In the genomic region with DNA sequence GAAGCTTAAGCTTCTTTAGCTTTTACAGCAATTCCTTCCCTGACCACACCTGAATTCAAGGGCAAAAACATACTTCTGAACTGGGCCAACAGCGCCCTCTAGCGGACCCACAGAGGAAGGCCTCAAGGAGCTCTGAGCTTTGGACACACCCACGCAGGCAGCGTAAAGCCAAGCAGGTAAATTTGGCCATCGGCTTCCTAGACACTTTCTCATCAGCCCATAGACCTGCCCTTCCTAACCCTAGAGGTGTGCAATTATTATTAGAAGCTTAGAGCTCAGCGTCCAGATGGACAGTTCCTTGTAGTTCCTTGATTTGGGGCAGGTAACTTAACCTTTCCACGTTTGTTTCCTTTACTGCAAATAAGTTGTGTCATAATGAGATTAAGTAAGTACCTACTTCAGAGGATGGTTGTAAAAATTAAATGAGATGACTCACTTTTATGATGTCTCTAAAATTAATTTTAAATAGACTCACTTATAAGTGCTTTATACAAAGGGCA, we compare ENCODE assay signal across 8 cellular contexts. TPM values are rescaled to one million over a fixed set of nuclear protein-coding genes. Genes with fewer than 3 reads are reported as not detected.
DNase-seq lines count a peak whose midpoint lies in the region; ATAC-seq and TF ChIP-seq lines count a peak whose summit lies in the region.

No MANE protein-coding gene starts in this region.

- H3K9me3 ChIP-seq in lung (ENCODE audit: control insufficient read depth in 2 of 2, insufficient read depth in 1 of 2, low read length in 1 of 2) = peaks cover 0 to 2% of the 10 kb centered on the region in 2 donors

- WGBS in lung, 2 donors = 17 to 18% methylated on average over 7 of the region's 7 CpGs

- no peaks in the 10 kb centered on the region for H3K4me1 ChIP-seq in lung (ENCODE audit: control insufficient read depth in 2 of 2, insufficient read depth in 2 of 2, low read length in 2 of 2)

- no peak overlapping the region for H3K27ac ChIP-seq in lung (ENCODE audit: low read depth in 1 of 2, low read length in 1 of 2)

- H3K27me3 ChIP-seq in H7 (ENCODE audit: control insufficient read depth, insufficient read depth, low read length) (no peaks in the 10 kb centered on the region), lung (ENCODE audit: control insufficient read depth, insufficient read depth) (no peaks in the 10 kb centered on the region)

- DNase-seq in AG10803 (ENCODE audit: low read depth) (peak; percentile 52), H7 (peak; percentile 72), NCI-H446 (lab: John Stamatoyannopoulos, UW) (peak; percentile 36 to 69), cerebellum (ENCODE audit: low spot score) (peak; percentile 63), lung (ENCODE audit: low spot score) (peak; percentile 73)
- DNase-seq in activated CD4-positive, alpha-beta T cell treated with anti-CD3 and anti-CD28 coated beads for 1 hour = peak; percentile 55
- peak; percentile 39 for DNase-seq in stimulated activated CD8-positive, alpha-beta memory T cell treated with anti-CD3 and anti-CD28 coated beads, Interleukin-15, amount 100 ng/mL, for 24 hours (ENCODE audit: low read depth)

- TF ChIP-seq CTCF in AG10803 (conservative IDR thresholded peaks at IDR 0.05; ENCODE audit: low read length) (peak; percentile 95), lung (IDR thresholded peaks at IDR 0.05; ENCODE audit: control extremely low read depth, extremely low read depth) (peak; percentile 78)

- H3K36me3 ChIP-seq in H7 (replicated peaks; ENCODE audit: control insufficient read depth, insufficient read depth, low read length) = no peaks in the 10 kb centered on the region
- no peaks in the 10 kb centered on the region for H3K36me3 ChIP-seq in lung (ENCODE audit: control insufficient read depth in 2 of 2, insufficient read depth in 2 of 2, low read length in 2 of 2)

- ATAC-seq in lung (ENCODE audit: insufficient read depth, low FRiP score) (peak; percentile 83), HG02852 (IDR thresholded peaks at IDR 0.05; ENCODE audit: unreplicated experiment) (no peak)

- H3K4me3 ChIP-seq in AG10803 (ENCODE audit: low read length) = no peak overlapping the region
- H3K4me3 ChIP-seq in H7 (ENCODE audit: insufficient read depth, low read depth, low read length) = no peak overlapping the region
- no peak overlapping the region for H3K4me3 ChIP-seq in lung

RNA-seq across cellular contexts. Expression of a gene that starts 25.7 kb away (rescaled TPM):
- total RNA-seq in H7 (2014; rRNA removed; shearing (Covaris generic)) = 17.1 and 22.1 TPM in 2 replicates
- total RNA-seq in cerebellum (22.3 TPM), lung (10 to 100 TPM; 14.7 to 24.5 TPM)
- 1 to 10 TPM; 7.6 to 10.0 TPM for polyA plus RNA-seq in lung
